ENCODE assay signal across 15 cellular contexts in genomic region chrX:149773026-149773425, GRCh38. TPM values are rescaled to one million over a fixed set of nuclear protein-coding genes. Genes with fewer than 3 reads are reported as not detected.
"Had no signal": no experiment of that assay in that cellular context is flagged by ENCODE, and none has a peak within 500 bp of the region (broad histone marks: within the 10 kb centered on the region; RNA-seq: fewer than 3 reads in every experiment).

No MANE protein-coding gene starts in this region.

RNA-seq across cellular contexts. Expression of gene HSFX1, which starts 0.8 kb away (rescaled TPM):
- polyA plus RNA-seq: stomach had no signal

RNA-seq across cellular contexts. Expression of gene MAGEA9, which starts 8.7 kb away (rescaled TPM):
- total RNA-seq: stomach, subcutaneous adipose tissue, suprapubic skin, temporal lobe, testis, thoracic aorta, thyroid gland, tibial nerve, transverse colon, upper lobe of left lung, upper lobe of right lung, ureter, urinary bladder, uterus, vagina had no signal
- polyA plus RNA-seq: stomach, urinary bladder had no signal
